ENCODE assay signal across 8 cellular contexts in the genomic region with DNA sequence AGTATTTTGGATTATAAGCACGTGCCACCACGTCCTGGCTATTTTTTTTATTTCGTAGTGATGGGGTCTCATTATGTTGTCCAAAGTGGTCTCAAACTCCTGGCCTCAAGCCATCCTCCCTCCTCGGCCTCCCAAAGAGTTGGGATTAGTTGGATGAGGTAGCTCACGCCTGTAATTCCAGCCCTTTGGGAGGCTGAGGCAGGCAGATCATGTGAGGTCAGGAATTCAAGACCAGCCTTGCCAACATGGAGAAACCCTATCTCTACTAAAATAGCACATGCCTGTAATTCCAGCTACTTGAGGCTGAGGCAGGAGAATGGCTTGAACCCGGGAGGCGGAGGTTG. TPM values are rescaled to one million over a fixed set of nuclear protein-coding genes. Genes with fewer than 3 reads are reported as not detected.
A peak's percentile ranks its signal among the peaks of the same experiment; 100 is the strongest.
DNase-seq lines count a peak whose midpoint lies in the region; ATAC-seq and TF ChIP-seq lines count a peak whose summit lies in the region.

No MANE protein-coding gene starts in this region.

- H3K4me3 ChIP-seq in HAP-1 (peak overlapping the region; percentile 36), gastroesophageal sphincter (peak overlapping the region in 1 of 2 donors; percentile 48), skeletal muscle tissue (ENCODE audit: low read length in 3 of 3) (peak overlapping the region; percentile 59 to 72 (median 60))

- no peak overlapping the region for H3K27ac Mint-ChIP-seq in T-helper 17 cell

- DNase-seq in HAP-1 (ENCODE audit: low spot score in 2 of 2) (no peak), T-helper 17 cell (no peak), CD1c-positive myeloid dendritic cell (ENCODE audit: extremely low spot score) (no peak), DMS53 (lab: John Stamatoyannopoulos, UW) (no peak)

- TF ChIP-seq CTCF in gastroesophageal sphincter (IDR thresholded peaks at IDR 0.05): no peak

- H3K4me1 ChIP-seq in HAP-1: peaks cover 9% of the 10 kb centered on the region
- peaks cover 0 to 24% (median 7%) of the 10 kb centered on the region in 3 donors for H3K4me1 ChIP-seq in gastroesophageal sphincter
- peaks cover 14 to 23% (median 20%) of the 10 kb centered on the region in 3 donors for H3K4me1 ChIP-seq in skeletal muscle tissue (ENCODE audit: control insufficient read depth in 3 of 3, insufficient read depth in 3 of 3, low read length in 3 of 3)

- H3K27me3 Mint-ChIP-seq in T-helper 17 cell: no peaks in the 10 kb centered on the region

- H3K9me3 ChIP-seq in HAP-1 (no peaks in the 10 kb centered on the region), T-helper 17 cell (ENCODE audit: control insufficient read depth, low read length, poor library complexity, severe bottlenecking) (no peaks in the 10 kb centered on the region), gastroesophageal sphincter (no peaks in the 10 kb centered on the region), skeletal muscle tissue (ENCODE audit: control insufficient read depth in 3 of 3, low read length in 3 of 3) (no peaks in the 10 kb centered on the region)

- H3K27ac ChIP-seq in gastroesophageal sphincter (peak overlapping the region; percentile 76 to 93 (median 92)), skeletal muscle tissue (ENCODE audit: low read depth, low read length) (peak overlapping the region; percentile 99)

- TF ChIP-seq POLR2A in gastroesophageal sphincter (IDR thresholded peaks at IDR 0.05): no peak

- ATAC-seq in T-helper 17 cell (no peak), gastroesophageal sphincter (no peak), HG03175 (IDR thresholded peaks at IDR 0.05; ENCODE audit: unreplicated experiment) (no peak), HG02884 (IDR thresholded peaks at IDR 0.05; ENCODE audit: unreplicated experiment) (no peak)

- H3K27me3 ChIP-seq in HAP-1 (ENCODE audit: low read depth): no peaks in the 10 kb centered on the region
- no peaks in the 10 kb centered on the region for H3K27me3 ChIP-seq in gastroesophageal sphincter
- H3K27me3 ChIP-seq in skeletal muscle tissue (ENCODE audit: control insufficient read depth in 3 of 3, insufficient read depth in 3 of 3, low read length in 3 of 3): no peaks in the 10 kb centered on the region

- 44% methylated on average over 5 of the region's 7 CpGs; no CpG with 5 or more reads in 1 of the 2 donors for WGBS in gastroesophageal sphincter (ENCODE audit: low coverage in 1 of 2), 2 donors

- H3K36me3 Mint-ChIP-seq in T-helper 17 cell (ENCODE audit: low read depth): no peaks in the 10 kb centered on the region

- in situ Hi-C loops in HAP-1 (cut with MboI; ENCODE audit: low sequenced_read_pairs): no loop called here

- peak overlapping the region; percentile 72 to 79 (median 77) for H3K9ac ChIP-seq in skeletal muscle tissue (ENCODE audit: low read depth in 1 of 3, low read length in 3 of 3)

- TF ChIP-seq EP300 in gastroesophageal sphincter (IDR thresholded peaks at IDR 0.05): no peak

- peaks cover 2% of the 10 kb centered on the region for H3K4me1 Mint-ChIP-seq in T-helper 17 cell

- H3K36me3 ChIP-seq in HAP-1 (replicated peaks) (no peaks in the 10 kb centered on the region), gastroesophageal sphincter (no peaks in the 10 kb centered on the region), skeletal muscle tissue (ENCODE audit: control insufficient read depth in 3 of 3, insufficient read depth in 3 of 3, low read length in 3 of 3) (no peaks in the 10 kb centered on the region)

- H3K4me3 Mint-ChIP-seq in T-helper 17 cell: peak overlapping the region; percentile 76

RNA-seq across cellular contexts. Expression of gene YWHAG, which starts 21.8 kb away (rescaled TPM):
- total RNA-seq in T-helper 17 cell: 10 to 100 TPM; 26.0 to 32.7 TPM
- total RNA-seq in gastroesophageal sphincter: 10 to 100 TPM; 49.8 to 86.2 (median 70.3) TPM
- total RNA-seq in skeletal muscle tissue: 86.1 TPM

RNA-seq across cellular contexts. Expression of gene SSC4D, which starts 28.9 kb away (rescaled TPM):
- total RNA-seq in T-helper 17 cell (not detected), gastroesophageal sphincter (1 to 10 TPM in 2 of 4 donors, under 1 TPM in 1, not detected in 1; 0.47 to 1.4 (median 1.1) TPM), skeletal muscle tissue (1.0 TPM)

RNA-seq across cellular contexts. Expression of gene ZP3, which starts 44.2 kb away (rescaled TPM):
- 1 to 10 TPM; 6.1 to 9.9 TPM for total RNA-seq in T-helper 17 cell
- 1 to 10 TPM in 1 of 4 donors, under 1 TPM in 3; 0.20 to 4.7 (median 0.31) TPM for total RNA-seq in gastroesophageal sphincter
- total RNA-seq in skeletal muscle tissue: not detected
